8 cellular contexts compared by ENCODE assay signal in genomic region chr4:124710911-124711310, GRCh38. TPM values are rescaled to one million over a fixed set of nuclear protein-coding genes. Genes with fewer than 3 reads are reported as not detected.
DNase-seq lines count a peak whose midpoint lies in the region; ATAC-seq and TF ChIP-seq lines count a peak whose summit lies in the region.

No MANE protein-coding gene starts in this region.

- H3K9me3 ChIP-seq in fibroblast of lung (ENCODE audit: control insufficient read depth, insufficient read depth, low read depth, low read length), result no peaks in the 10 kb centered on the region

- no peaks in the 10 kb centered on the region for H3K27me3 ChIP-seq in fibroblast of lung (ENCODE audit: control insufficient read depth, insufficient read depth, low read length)

- no peaks in the 10 kb centered on the region for H3K36me3 ChIP-seq in fibroblast of lung (ENCODE audit: control insufficient read depth, insufficient read depth, low read length)

- peaks cover 6% of the 10 kb centered on the region for H3K4me1 ChIP-seq in fibroblast of lung (ENCODE audit: control insufficient read depth, extremely low read depth, insufficient read depth, low read length)

- H4K20me1 ChIP-seq in fibroblast of lung (ENCODE audit: control insufficient read depth, extremely low read depth, insufficient read depth, low read length), result no peaks in the 10 kb centered on the region

- peak overlapping the region; percentile 90 for H3K27ac ChIP-seq in fibroblast of lung (ENCODE audit: insufficient read depth, low read length)

- ATAC-seq in GM21367 (IDR thresholded peaks at IDR 0.05; ENCODE audit: unreplicated experiment) (no peak), GM18858 (IDR thresholded peaks at IDR 0.05; ENCODE audit: unreplicated experiment) (no peak), HG03039 (IDR thresholded peaks at IDR 0.05; ENCODE audit: unreplicated experiment) (no peak)

- peaks cover 52% of the 10 kb centered on the region for H3K79me2 ChIP-seq in fibroblast of lung (ENCODE audit: control insufficient read depth, insufficient read depth, low read length)

- H3K4me3 ChIP-seq in fibroblast of lung (replicated peaks in 1 of 4; ENCODE audit: control extremely low read depth in 1 of 4, insufficient read depth in 1 of 4, low read depth in 3 of 4, low read length in 4 of 4), result peak overlapping the region; percentile 55 to 82 (median 78)

- peak; percentile 23 for DNase-seq in ELR (ENCODE audit: low read depth)
- peak; percentile 41 for DNase-seq in NCI-H69 (lab: John Stamatoyannopoulos, UW)
- peak; percentile 27 to 28 for DNase-seq in fibroblast of lung (ENCODE audit: low read depth in 2 of 2)
- peak; percentile 24 for DNase-seq in putamen (ENCODE audit: low spot score)
- DNase-seq in germinal center (ENCODE audit: low spot score), result no peak

- no peak overlapping the region for H2AFZ ChIP-seq in fibroblast of lung (ENCODE audit: low read length)

- no peak for TF ChIP-seq CTCF in fibroblast of lung (conservative IDR thresholded peaks at IDR 0.05 in 1 of 2, IDR thresholded peaks at IDR 0.05 in 1 of 2; ENCODE audit: low read depth in 1 of 2, low read length in 2 of 2)

- H3K9ac ChIP-seq in fibroblast of lung (ENCODE audit: insufficient read depth, low read length), result peak overlapping the region; percentile 32

- peak overlapping the region; percentile 97 for H3K4me2 ChIP-seq in fibroblast of lung (ENCODE audit: extremely low read depth, insufficient read depth, low read length)

RNA-seq across cellular contexts. Expression of gene ANKRD50, which starts 1.6 kb away (rescaled TPM):
- total RNA-seq in fibroblast of lung, result 21.3 and 28.4 TPM in 2 replicates
- polyA plus RNA-seq in fibroblast of lung, result 11.4 and 17.2 TPM in 2 replicates
- polyA plus RNA-seq in fibroblast of lung (2012), result 7.7 and 11.7 TPM in 2 replicates
- polyA minus RNA-seq in fibroblast of lung (ENCODE audit: low replicate concordance), result 4.6 and 10.4 TPM in 2 replicates
